In the genomic region with DNA sequence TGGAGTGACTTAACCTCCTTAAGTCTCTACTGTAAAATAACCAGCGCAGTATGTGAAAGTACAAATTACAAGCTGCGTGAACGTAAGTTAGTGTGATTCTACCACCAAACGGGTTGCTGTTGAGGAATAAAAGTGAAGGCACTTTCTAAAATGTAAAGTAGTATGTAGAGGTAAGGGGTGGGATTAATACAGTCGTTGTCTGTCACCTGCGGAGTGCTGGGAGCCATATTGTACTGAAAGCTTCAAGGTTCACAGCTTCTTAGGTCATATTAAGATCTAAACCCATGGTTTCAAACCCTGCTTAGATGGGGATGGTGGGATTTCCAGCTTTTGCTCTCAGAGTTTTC, we compare ENCODE assay signal across 8 cellular contexts. TPM values are rescaled to one million over a fixed set of nuclear protein-coding genes. Genes with fewer than 3 reads are reported as not detected.
DNase-seq lines count a peak whose midpoint lies in the region; ATAC-seq, FAIRE-seq and TF ChIP-seq lines count a peak whose summit lies in the region.

No MANE protein-coding gene starts in this region.

- no peaks in the 10 kb centered on the region for H3K36me3 ChIP-seq in KMS-11 (ENCODE audit: insufficient read depth)
- no peaks in the 10 kb centered on the region for H3K36me3 ChIP-seq in GM12878 (ENCODE audit: control insufficient read depth in 2 of 2, insufficient read depth in 2 of 2, low read length in 1 of 2)

- H3K4me2 ChIP-seq in KMS-11 (peak overlapping the region; percentile 91), GM12878 (ENCODE audit: control insufficient read depth, insufficient read depth) (peak overlapping the region; percentile 85)

- H3K4me1 Mint-ChIP-seq in CD14-positive monocyte, result peaks cover 44% of the 10 kb centered on the region

- RAD21 ChIA-PET in GM12878 (lab: Charles Lee; ENCODE audit: unreplicated experiment), result interaction anchor here (0.9 to 3.6 kb wide), 3 partner anchors 50 to 229 kb away, joined by 3 to 20 read pairs (median 3); no protein-coding TSS in a partner anchor

- H3K4me3 Mint-ChIP-seq in CD14-positive monocyte, result peak overlapping the region; percentile 100

- H3K9me3 Mint-ChIP-seq in CD14-positive monocyte, result no peaks in the 10 kb centered on the region

- peaks cover 46% of the 10 kb centered on the region for H3K4me1 ChIP-seq in KMS-11 (ENCODE audit: low read depth, poor library complexity, severe bottlenecking)
- peaks cover 5% of the 10 kb centered on the region; the same call in 1 of the 2 replicates for H3K4me1 ChIP-seq in GM12878 (ENCODE audit: control insufficient read depth, insufficient read depth, low read length)
- peaks cover 38% of the 10 kb centered on the region for H3K4me1 ChIP-seq in mononuclear cell (ENCODE audit: insufficient read depth, low read length)

- ATAC-seq in GM12878, result peak; percentile 40

- intact Hi-C loops in CD14-positive monocyte (cut with micrococcal nuclease), result loop anchor here (5.0 to 10.0 kb wide), 5 partner anchors 57 to 583 kb away; partner anchors contain the start of genes ARL2BP (in 2 of the 2), CIAPIN1 (in 1 of the 2), COQ9 (in 1 of the 2) and HERPUD1 (in 1 of the 2)
- intact Hi-C loops in GM12878 (cut with micrococcal nuclease; ENCODE audit: unreplicated experiment), result loop anchor here (2.0 to 5.0 kb wide), 3 partner anchors 111 to 350 kb away; partner anchors contain the start of gene CCDC102A

- peaks cover 4 to 10% of the 10 kb centered on the region in 2 donors for H3K36me3 Mint-ChIP-seq in CD14-positive monocyte

- no peaks in the 10 kb centered on the region for H3K27me3 Mint-ChIP-seq in CD14-positive monocyte (ENCODE audit: low read depth in 3 of 3)

- BruUV-seq in GM12878 (replicated peaks; lab: Mats Ljungman, UMichigan), result no TSS peak

- H3K79me2 ChIP-seq in KMS-11 (ENCODE audit: insufficient read depth, low read depth) (peaks cover 79% of the 10 kb centered on the region), GM12878 (ENCODE audit: control insufficient read depth, insufficient read depth, low read length) (peaks cover 92% of the 10 kb centered on the region)

- FAIRE-seq in GM12878 (lab: Jason Lieb, UNC), result peak; percentile 54

- CTCF ChIA-PET in GM12878 (lab: Yijun Ruan, JAX), result interaction anchor here (0.7 to 1.0 kb wide), 6 partner anchors 10 to 275 kb away, joined by 3 to 4 read pairs (median 3); partner anchors contain the start of genes CPNE2 and POLR2C

- SMC1A ChIA-PET in GM12878 (lab: Charles Lee; ENCODE audit: uncharacterized antibody, unreplicated experiment), result interaction anchor here (0.7 to 1.5 kb wide), 6 partner anchors 18 to 300 kb away, joined by 3 to 4 read pairs (median 3); no protein-coding TSS in a partner anchor

- H3K27ac ChIP-seq in KMS-11 (peak overlapping the region; percentile 26; the same call in 1 of the 2 replicates), GM12878 (ENCODE audit: control insufficient read depth, insufficient read depth) (peak overlapping the region; percentile 89)

- POLR2A ChIA-PET in GM12878 (lab: Charles Lee), result interaction anchor here (0.9 to 2.8 kb wide), 3 partner anchors 9 to 110 kb away, joined by 4 to 10 read pairs (median 9); no protein-coding TSS in a partner anchor

- no peak for TF ChIP-seq EP300 in GM12878 (IDR thresholded peaks at IDR 0.05; ENCODE audit: borderline replicate concordance in 1 of 2, control insufficient read depth in 1 of 2, low read depth in 2 of 2, low read length in 2 of 2)

- TF ChIP-seq POLR2A in GM12878 (IDR thresholded peaks at IDR 0.05; ENCODE audit: low read depth, low read length), result no peak

- H3K9ac ChIP-seq in KMS-11, result peak overlapping the region; percentile 49; the same call in 1 of the 2 replicates
- H3K9ac ChIP-seq in GM12878 (ENCODE audit: control insufficient read depth, insufficient read depth, low read length), result peak overlapping the region; percentile 98

- no peak for TF ChIP-seq RAD21 in GM12878 (IDR thresholded peaks at IDR 0.05; ENCODE audit: insufficient read depth, low read depth, low read length)

- H3K4me3 ChIP-seq in KMS-11 (IDR thresholded peaks at IDR 0.05; ENCODE audit: insufficient read depth, low read depth, low read length) (no peak overlapping the region), GM12878 (peak overlapping the region; percentile 84), mononuclear cell (ENCODE audit: low read length) (peak overlapping the region; percentile 97)

- TF ChIP-seq CTCF in CD14-positive monocyte (IDR thresholded peaks at IDR 0.05) (no peak), KMS-11 (conservative IDR thresholded peaks at IDR 0.05; ENCODE audit: low read depth, low read length) (no peak), GM12878 (IDR thresholded peaks at IDR 0.05 in 2 of 3, conservative IDR thresholded peaks at IDR 0.05 in 1 of 3; ENCODE audit: control insufficient read depth in 2 of 3, extremely low read depth in 1 of 3, insufficient read depth in 1 of 3, low read depth in 3 of 3, low read length in 3 of 3) (no peak)

- H3K9me3 ChIP-seq in GM12878 (replicated peaks; ENCODE audit: control insufficient read depth, insufficient read depth, low read length) (no peaks in the 10 kb centered on the region), mononuclear cell (ENCODE audit: low read depth, low read length) (no peaks in the 10 kb centered on the region)

- H4K20me1 ChIP-seq in KMS-11 (ENCODE audit: insufficient read depth) (no peaks in the 10 kb centered on the region), GM12878 (ENCODE audit: control insufficient read depth, insufficient read depth) (no peaks in the 10 kb centered on the region)

- under 1% methylated on average over 6 of the region's 6 CpGs for WGBS in GM12878 (ENCODE audit: insufficient coverage, insufficient replicate concordance, low lambda C conversion rate, missing lambda C conversion rate)

- H3K27me3 ChIP-seq in KMS-11 (ENCODE audit: insufficient read depth, low read depth) (no peaks in the 10 kb centered on the region), GM12878 (replicated peaks in 1 of 2; ENCODE audit: control insufficient read depth in 2 of 2, insufficient read depth in 2 of 2, low read length in 1 of 2) (no peaks in the 10 kb centered on the region), mononuclear cell (ENCODE audit: insufficient read depth, low read length) (no peaks in the 10 kb centered on the region)

- H2AFZ ChIP-seq in KMS-11 (ENCODE audit: low read depth), result no peak overlapping the region; the same call in 1 of the 2 replicates
- peak overlapping the region; percentile 89 for H2AFZ ChIP-seq in GM12878 (ENCODE audit: control insufficient read depth, low read depth, low read length)

- in situ Hi-C loops in GM12878 (cut with MboI), result no loop called here

- peak overlapping the region in 4 of 7 donors; percentile 92 to 98 (median 96) for H3K27ac Mint-ChIP-seq in CD14-positive monocyte

- DNase-seq in CD14-positive monocyte (ENCODE audit: low spot score) (no peak), GM12878 (ENCODE audit: low read depth, low spot score) (no peak), NCI-H146 treated with DMSO at 0.1 percent for 48 hours (lab: John Stamatoyannopoulos, UW; ENCODE audit: unreplicated experiment) (no peak), COR-L47 (lab: John Stamatoyannopoulos, UW) (no peak), NCI-H2029 (lab: John Stamatoyannopoulos, UW) (no peak)
- DNase-seq in stimulated activated CD4-positive, alpha-beta T cell treated with anti-CD3 and anti-CD28 coated beads, Interleukin-2, amount 100 ng/mL, for 24 hours, result no peak

RNA-seq across cellular contexts. Expression of gene RSPRY1, which starts 1.4 kb away (rescaled TPM):
- polyA plus RNA-seq in CD14-positive monocyte, result 10 to 100 TPM; 21.3 to 28.3 TPM
- total RNA-seq in GM12878 (2013; cell fraction: nucleolus; rRNA removed), result 126 and 145 TPM in 2 replicates
- 35.0 and 37.5 TPM in 2 replicates for total RNA-seq in GM12878 (2014; rRNA removed)
- 41.2 and 44.8 TPM in 2 replicates for total RNA-seq in GM12878 (2014; rRNA removed; fragmentation: Illumina TruSeq; extraction: Trizol)
- 38.0 and 40.5 TPM in 2 replicates for total RNA-seq in GM12878 (2021)
- polyA plus RNA-seq in GM12878 (2011; ENCODE audit: low read depth), result 26.3 TPM
- polyA plus RNA-seq in GM12878 (2011; rRNA removed), result 47.7 and 50.8 TPM in 2 replicates
- polyA plus RNA-seq in GM12878 (2011; cell fraction: cytosol; rRNA removed), result 28.1 and 32.9 TPM in 2 replicates
- 33.1 and 59.7 TPM in 2 replicates for polyA plus RNA-seq in GM12878 (2011; cell fraction: nucleus; rRNA removed)
- polyA plus RNA-seq in GM12878 (2012), result 19.0 and 28.2 TPM in 2 replicates
- 41.8 and 47.7 TPM in 2 replicates for polyA plus RNA-seq in GM12878 (2014; fragmentation: Illumina TruSeq; extraction: Trizol)
- 10 to 100 TPM; 18.5 to 25.1 TPM for polyA plus RNA-seq in GM12878 (2014; fragmentation: Nextera tagmentation; extraction: Ambion mirVana)
- 24.0 and 29.1 TPM in 2 replicates for polyA plus RNA-seq in GM12878 (2014; rRNA removed)
- 10 to 100 TPM; 44.8 to 57.0 TPM for polyA plus RNA-seq in GM12878 (2016; fragmentation: Nextera tagmentation; extraction: Ambion mirVana)
- polyA minus RNA-seq in GM12878 (2011; rRNA and poly(A)+ RNA removed), result 82.9 and 86.9 TPM in 2 replicates
- 26.6 and 31.1 TPM in 2 replicates for polyA minus RNA-seq in GM12878 (2011; cell fraction: cytosol; rRNA and poly(A)+ RNA removed)
- 41.8 and 66.1 TPM in 2 replicates for polyA minus RNA-seq in GM12878 (2011; cell fraction: nucleus; rRNA and poly(A)+ RNA removed)
- 25.4 TPM for total RNA-seq in mononuclear cell

RNA-seq across cellular contexts. Expression of gene PSME3IP1, which starts 1.6 kb away (rescaled TPM):
- polyA plus RNA-seq in CD14-positive monocyte (10 to 100 TPM; 75.4 to 78.6 TPM), GM12878 (2011; rRNA removed) (114 and 117 TPM in 2 replicates), GM12878 (2014; fragmentation: Illumina TruSeq; extraction: Trizol) (174 and 180 TPM in 2 replicates), GM12878 (2014; fragmentation: Nextera tagmentation; extraction: Ambion mirVana) (10 to 100 TPM; 72.5 to 90.2 TPM), GM12878 (2014; rRNA removed) (94.6 and 106 TPM in 2 replicates), GM12878 (2016; fragmentation: Nextera tagmentation; extraction: Ambion mirVana) (100 to 1,000 TPM; 135 to 143 TPM)
- total RNA-seq in GM12878 (2013; cell fraction: nucleolus; rRNA removed), result 80.2 and 90.1 TPM in 2 replicates
- total RNA-seq in GM12878 (2014; rRNA removed) (67.9 and 82.1 TPM in 2 replicates), GM12878 (2014; rRNA removed; fragmentation: Illumina TruSeq; extraction: Trizol) (146 and 152 TPM in 2 replicates), GM12878 (2021) (101 and 104 TPM in 2 replicates), mononuclear cell (75.2 TPM)
- polyA plus RNA-seq in GM12878 (2011; ENCODE audit: low read depth), result 51.7 TPM
- polyA plus RNA-seq in GM12878 (2011; cell fraction: cytosol; rRNA removed), result 134 and 137 TPM in 2 replicates
- polyA plus RNA-seq in GM12878 (2011; cell fraction: nucleus; rRNA removed), result 121 and 124 TPM in 2 replicates
- 70.8 and 73.8 TPM in 2 replicates for polyA plus RNA-seq in GM12878 (2012)
- 83.2 and 109 TPM in 2 replicates for polyA minus RNA-seq in GM12878 (2011; rRNA and poly(A)+ RNA removed)
- polyA minus RNA-seq in GM12878 (2011; cell fraction: cytosol; rRNA and poly(A)+ RNA removed), result 33.0 and 36.1 TPM in 2 replicates
- polyA minus RNA-seq in GM12878 (2011; cell fraction: nucleus; rRNA and poly(A)+ RNA removed), result 22.6 and 36.0 TPM in 2 replicates

RNA-seq across cellular contexts. Expression of gene ARL2BP, which starts 57.6 kb away (rescaled TPM):
- polyA plus RNA-seq in CD14-positive monocyte, result 10 to 100 TPM; 84.0 to 84.6 TPM
- total RNA-seq in GM12878 (2013; cell fraction: nucleolus; rRNA removed), result 9.4 and 9.6 TPM in 2 replicates
- 30.9 and 35.8 TPM in 2 replicates for total RNA-seq in GM12878 (2014; rRNA removed)
- total RNA-seq in GM12878 (2014; rRNA removed; fragmentation: Illumina TruSeq; extraction: Trizol), result 26.3 and 27.4 TPM in 2 replicates
- 25.5 and 28.5 TPM in 2 replicates for total RNA-seq in GM12878 (2021)
- 17.5 TPM for polyA plus RNA-seq in GM12878 (2011; ENCODE audit: low read depth)
- polyA plus RNA-seq in GM12878 (2011; rRNA removed), result 51.1 and 56.6 TPM in 2 replicates
- polyA plus RNA-seq in GM12878 (2011; cell fraction: cytosol; rRNA removed), result 35.3 and 41.2 TPM in 2 replicates
- 17.4 and 18.8 TPM in 2 replicates for polyA plus RNA-seq in GM12878 (2011; cell fraction: nucleus; rRNA removed)
- polyA plus RNA-seq in GM12878 (2012), result 19.1 and 21.0 TPM in 2 replicates
- 33.6 and 35.5 TPM in 2 replicates for polyA plus RNA-seq in GM12878 (2014; fragmentation: Illumina TruSeq; extraction: Trizol)
- polyA plus RNA-seq in GM12878 (2014; fragmentation: Nextera tagmentation; extraction: Ambion mirVana), result 10 to 100 TPM; 12.5 to 20.5 TPM
- 21.7 and 23.9 TPM in 2 replicates for polyA plus RNA-seq in GM12878 (2014; rRNA removed)
- 10 to 100 TPM; 44.2 to 50.9 TPM for polyA plus RNA-seq in GM12878 (2016; fragmentation: Nextera tagmentation; extraction: Ambion mirVana)
- 24.3 and 31.6 TPM in 2 replicates for polyA minus RNA-seq in GM12878 (2011; rRNA and poly(A)+ RNA removed)
- 12.7 and 22.0 TPM in 2 replicates for polyA minus RNA-seq in GM12878 (2011; cell fraction: cytosol; rRNA and poly(A)+ RNA removed)
- polyA minus RNA-seq in GM12878 (2011; cell fraction: nucleus; rRNA and poly(A)+ RNA removed), result 5.2 and 6.2 TPM in 2 replicates
- 61.5 TPM for total RNA-seq in mononuclear cell
